Comparison of ENCODE assay signal across 1 cellular context in genomic region chr6:29965873-29966601, GRCh38.
TF ChIP-seq lines count a peak whose summit lies in the region.

No MANE protein-coding gene starts in this region.

TF ChIP-seq in HepG2, 621 proteins besides CTCF, POLR2A, EP300 and RAD21 (continued from another document and continues in another):
- TF ChIP-seq AFF4 (CRISPR knock-in tag; IDR thresholded peaks at IDR 0.05) (peak; percentile 61; the same call in 1 of the 2 replicates), ZMYM3 (CRISPR knock-in tag; IDR thresholded peaks at IDR 0.05) (0 out of 2 replicates have a peak, but pooled peaks have one; percentile 33), HDAC2 (CRISPR knock-in tag; IDR thresholded peaks at IDR 0.05) (peak; percentile 73; the same call in 1 of the 2 replicates), ZFP36L2 (CRISPR knock-in tag; IDR thresholded peaks at IDR 0.05) (no peak), ZNF143 (CRISPR knock-in tag; IDR thresholded peaks at IDR 0.05) (peak; percentile 64), ZBTB7B (CRISPR knock-in tag; IDR thresholded peaks at IDR 0.05) (peak; percentile 62; the same call in 1 of the 2 replicates), ZHX2 (IDR thresholded peaks at IDR 0.05; ENCODE audit: low read depth) (0 out of 2 replicates have a peak, but pooled peaks have one; percentile 19), ZHX2 (CRISPR knock-in tag; IDR thresholded peaks at IDR 0.05; ENCODE audit: borderline replicate concordance) (no peak), ZNF276 (CRISPR knock-in tag; IDR thresholded peaks at IDR 0.05; ENCODE audit: low read depth) (peak; percentile 93; the same call in 1 of the 2 replicates), ZNF574 (CRISPR knock-in tag; IDR thresholded peaks at IDR 0.05) (peak; percentile 51), ZNF180 (CRISPR knock-in tag; IDR thresholded peaks at IDR 0.05; ENCODE audit: borderline replicate concordance, low read depth) (no peak), PREB (CRISPR knock-in tag; IDR thresholded peaks at IDR 0.05) (no peak), GATAD1 (CRISPR knock-in tag; IDR thresholded peaks at IDR 0.05) (peak; percentile 41; the same call in 1 of the 2 replicates), NR2C2 (CRISPR knock-in tag; IDR thresholded peaks at IDR 0.05; ENCODE audit: borderline replicate concordance) (0 out of 2 replicates have a peak, but pooled peaks have one; percentile 33), POLR2AphosphoS5 (IDR thresholded peaks at IDR 0.05; ENCODE audit: low read depth, low read length) (peak; percentile 47; the same call in 1 of the 2 replicates), RFXANK (CRISPR knock-in tag; IDR thresholded peaks at IDR 0.05) (0 out of 2 replicates have a peak, but pooled peaks have one; percentile 32), ZNF761 (CRISPR knock-in tag; conservative IDR thresholded peaks at IDR 0.05) (no peak; the same call in 1 of the 2 replicates), NCOA2 (CRISPR knock-in tag; IDR thresholded peaks at IDR 0.05) (peak; percentile 48), ZNF414 (CRISPR knock-in tag; IDR thresholded peaks at IDR 0.05) (no peak), CBX2 (IDR thresholded peaks at IDR 0.05; ENCODE audit: low read depth, low read length) (no peak), CBX2 (CRISPR knock-in tag; IDR thresholded peaks at IDR 0.05; ENCODE audit: low read depth) (no peak), CHCHD3 (CRISPR knock-in tag; IDR thresholded peaks at IDR 0.05) (no peak), PCBP2 (optimal IDR thresholded peaks at IDR 0.05; ENCODE audit: low read depth, low read length, poor library complexity, severe bottlenecking) (no peak), SMAD3 (CRISPR knock-in tag; IDR thresholded peaks at IDR 0.05) (peak; percentile 19; the same call in 1 of the 2 replicates), ZSCAN25 (CRISPR knock-in tag; IDR thresholded peaks at IDR 0.05) (no peak), ZNF644 (CRISPR knock-in tag; IDR thresholded peaks at IDR 0.05; ENCODE audit: low read depth) (0 out of 2 replicates have a peak, but pooled peaks have one; percentile 22), ZNF691 (CRISPR knock-in tag; IDR thresholded peaks at IDR 0.05; ENCODE audit: borderline replicate concordance, low read depth) (0 out of 2 replicates have a peak, but pooled peaks have one; percentile 33), NFKBIZ (CRISPR knock-in tag; IDR thresholded peaks at IDR 0.05) (no peak), GABPA (IDR thresholded peaks at IDR 0.05; ENCODE audit: low read depth, low read length) (no peak), GABPA (CRISPR knock-in tag; IDR thresholded peaks at IDR 0.05; ENCODE audit: low read depth) (peak; percentile 71), CBX5 (CRISPR knock-in tag; IDR thresholded peaks at IDR 0.05; ENCODE audit: borderline replicate concordance) (peak; percentile 47; the same call in 1 of the 2 replicates), ZNF777 (CRISPR knock-in tag; IDR thresholded peaks at IDR 0.05) (0 out of 2 replicates have a peak, but pooled peaks have one; percentile 5), ZNF619 (CRISPR knock-in tag; IDR thresholded peaks at IDR 0.05) (no peak), ARNT (IDR thresholded peaks at IDR 0.05) (no peak), ZSCAN9 (CRISPR knock-in tag; IDR thresholded peaks at IDR 0.05; ENCODE audit: borderline replicate concordance) (0 out of 2 replicates have a peak, but pooled peaks have one; percentile 65), NBN (conservative IDR thresholded peaks at IDR 0.05) (no peak), BCL6 (CRISPR knock-in tag; IDR thresholded peaks at IDR 0.05) (peak; percentile 27; the same call in 1 of the 2 replicates), CCAR2 (optimal IDR thresholded peaks at IDR 0.05; ENCODE audit: low read depth, low read length) (peak; percentile 64), ZNF800 (CRISPR knock-in tag; IDR thresholded peaks at IDR 0.05) (no peak), SIX4 (CRISPR knock-in tag; IDR thresholded peaks at IDR 0.05) (peak; percentile 16; the same call in 1 of the 2 replicates)
